In genomic region chr1:177783052-177783451, GRCh38 we compare ENCODE assay signal across 31 cellular contexts.
DNase-seq lines count a peak whose midpoint lies in the region; ATAC-seq, FAIRE-seq and TF ChIP-seq lines count a peak whose summit lies in the region.
"Had no signal": no experiment of that assay in that cellular context is flagged by ENCODE, and none has a peak within 500 bp of the region (broad histone marks: within the 10 kb centered on the region; RNA-seq: fewer than 3 reads in every experiment).

No MANE protein-coding gene starts in this region.

- H3K4me3 ChIP-seq in LNCaP clone FGC (ENCODE audit: low read depth, low read length) (no peak overlapping the region), WERI-Rb-1 (ENCODE audit: low read depth, low read length) (no peak overlapping the region), osteoblast (ENCODE audit: insufficient read depth, low read length) (no peak overlapping the region), kidney (ENCODE audit: low read length in 2 of 2) (no peak overlapping the region)
- H3K4me3 ChIP-seq: heart right ventricle, PC-9, sigmoid colon, SJCRH30, upper lobe of right lung had no signal

- H2AFZ ChIP-seq in osteoblast (ENCODE audit: low read length), result no peak overlapping the region
- H2AFZ ChIP-seq: PC-9 had no signal

- no peak for FAIRE-seq in kidney (lab: Jason Lieb, UNC)
- FAIRE-seq: A204.1, GM12891 had no signal

- no peaks in the 10 kb centered on the region for H3K4me1 Mint-ChIP-seq in activated CD4-positive, alpha-beta T cell treated with anti-CD3 and anti-CD28 coated beads for 36 hours
- H3K4me1 Mint-ChIP-seq: activated CD4-positive, alpha-beta T cell treated with anti-CD3 and anti-CD28 coated beads, Interleukin-2, amount 10 ng/mL, durations not matched to agents 24 days and 14 days; activated naive CD4-positive, alpha-beta T cell treated with anti-CD3 and anti-CD28 coated beads, Interleukin-2, amount 10 ng/mL, durations not matched to agents 7 days and 5 days; B cell; IgD-negative memory B cell; immature natural killer cell; natural killer cell had no signal

- H3K36me3 ChIP-seq in WERI-Rb-1, result no peaks in the 10 kb centered on the region
- no peaks in the 10 kb centered on the region for H3K36me3 ChIP-seq in osteoblast (ENCODE audit: insufficient read depth, low read length)
- no peaks in the 10 kb centered on the region for H3K36me3 ChIP-seq in kidney (ENCODE audit: control insufficient read depth in 1 of 2, insufficient read depth in 2 of 2, low read length in 2 of 2)
- H3K36me3 ChIP-seq: heart right ventricle, sigmoid colon, SJCRH30, upper lobe of right lung had no signal

- H3K79me2 ChIP-seq in osteoblast (ENCODE audit: insufficient read depth, low read length), result no peaks in the 10 kb centered on the region

- peak; percentile 7 for DNase-seq in activated CD4-positive, alpha-beta T cell treated with anti-CD3 and anti-CD28 coated beads for 36 hours
- DNase-seq in activated CD4-positive, alpha-beta T cell treated with anti-CD3 and anti-CD28 coated beads for 4 hours, result no peak
- DNase-seq in LNCaP clone FGC (ENCODE audit: low read depth), result no peak
- DNase-seq in WERI-Rb-1, result peak; percentile 20
- DNase-seq in osteoblast (ENCODE audit: insufficient read length, low spot score, missing footprints), result peak; percentile 22
- no peak for DNase-seq in kidney
- DNase-seq: activated CD4-positive, alpha-beta T cell treated with anti-CD3 and anti-CD28 coated beads, Interleukin-2, amount 10 ng/mL, durations not matched to agents 24 days and 14 days; activated naive CD4-positive, alpha-beta T cell treated with anti-CD3 and anti-CD28 coated beads, Interleukin-2, amount 10 ng/mL, durations not matched to agents 7 days and 5 days; anterior cingulate cortex; Caco-2; central memory CD4-positive, alpha-beta T cell; EL; foreskin fibroblast; heart right ventricle; immature natural killer cell; left ventricle myocardium superior; midbrain; MM.1S; natural killer cell; NCI-H1694 treated with DMSO at 0.1 percent for 48 hours; NCI-H526 treated with DMSO at 0.1 percent for 48 hours; PC-9; sigmoid colon; SJCRH30; upper lobe of right lung had no signal

- POLR2A ChIA-PET in activated CD4-positive, alpha-beta T cell treated with anti-CD3 and anti-CD28 coated beads for 36 hours (lab: Charles Lee), result no interaction called here

- intact Hi-C loops in activated CD4-positive, alpha-beta T cell treated with anti-CD3 and anti-CD28 coated beads for 36 hours (cut with DNase I, micrococcal nuclease), result no loop called here
- intact Hi-C loops in kidney (cut with DNase I), result no loop called here

- H3K36me3 Mint-ChIP-seq in activated CD4-positive, alpha-beta T cell treated with anti-CD3 and anti-CD28 coated beads for 36 hours (ENCODE audit: low read depth), result no peaks in the 10 kb centered on the region
- H3K36me3 Mint-ChIP-seq: activated naive CD4-positive, alpha-beta T cell treated with anti-CD3 and anti-CD28 coated beads, Interleukin-2, amount 10 ng/mL, durations not matched to agents 7 days and 5 days; IgD-negative memory B cell; natural killer cell had no signal

- no peaks in the 10 kb centered on the region for H4K20me1 ChIP-seq in osteoblast (ENCODE audit: insufficient read depth, low read length)

- no peak overlapping the region for H3K27ac Mint-ChIP-seq in activated CD4-positive, alpha-beta T cell treated with anti-CD3 and anti-CD28 coated beads for 36 hours
- H3K27ac Mint-ChIP-seq: activated CD4-positive, alpha-beta T cell treated with anti-CD3 and anti-CD28 coated beads, Interleukin-2, amount 10 ng/mL, durations not matched to agents 24 days and 14 days; activated naive CD4-positive, alpha-beta T cell treated with anti-CD3 and anti-CD28 coated beads, Interleukin-2, amount 10 ng/mL, durations not matched to agents 7 days and 5 days; B cell; IgD-negative memory B cell; immature natural killer cell; natural killer cell had no signal

- H3K4me2 ChIP-seq in osteoblast (ENCODE audit: insufficient read depth, low read length), result no peak overlapping the region
- H3K4me2 ChIP-seq: PC-9 had no signal

- H3K4me1 ChIP-seq in osteoblast (ENCODE audit: insufficient read depth, low read length) (no peaks in the 10 kb centered on the region), kidney (ENCODE audit: control insufficient read depth in 1 of 2, insufficient read depth in 1 of 2, low read depth in 1 of 2, low read length in 2 of 2) (no peaks in the 10 kb centered on the region)
- H3K4me1 ChIP-seq: Caco-2, heart right ventricle, SJCRH30, upper lobe of right lung had no signal

- ATAC-seq in activated CD4-positive, alpha-beta T cell treated with anti-CD3 and anti-CD28 coated beads for 36 hours, result no peak
- no peak for ATAC-seq in HG02938 (IDR thresholded peaks at IDR 0.05; ENCODE audit: unreplicated experiment)
- no peak for ATAC-seq in HG02610 (IDR thresholded peaks at IDR 0.05; ENCODE audit: unreplicated experiment)
- ATAC-seq: heart right ventricle, left ventricle myocardium superior, natural killer cell, upper lobe of right lung had no signal

- H3K9ac ChIP-seq in kidney (ENCODE audit: low read length in 2 of 2), result no peak overlapping the region

- H3K27ac ChIP-seq in WERI-Rb-1, result no peak overlapping the region
- H3K27ac ChIP-seq in osteoblast (ENCODE audit: low read depth, low read length), result no peak overlapping the region
- H3K27ac ChIP-seq in kidney (ENCODE audit: low read depth in 2 of 2, low read length in 2 of 2), result no peak overlapping the region
- H3K27ac ChIP-seq: heart right ventricle, PC-9, sigmoid colon, SJCRH30, upper lobe of right lung had no signal

- TF ChIP-seq CTCF in LNCaP clone FGC (IDR thresholded peaks at IDR 0.05; ENCODE audit: control insufficient read depth, extremely low read depth, insufficient read depth) (0 out of 2 replicates have a peak, but pooled peaks have one; percentile 17), WERI-Rb-1 (IDR thresholded peaks at IDR 0.05; ENCODE audit: low read depth, low read length) (no peak), osteoblast (IDR thresholded peaks at IDR 0.05; ENCODE audit: extremely low read depth, low read depth, low read length) (no peak), kidney (IDR thresholded peaks at IDR 0.05; ENCODE audit: borderline replicate concordance, extremely low read depth, insufficient read depth) (no peak)

- H3K27me3 ChIP-seq in WERI-Rb-1 (ENCODE audit: insufficient read depth, low read depth, severe bottlenecking), result no peaks in the 10 kb centered on the region
- H3K27me3 ChIP-seq in osteoblast (ENCODE audit: insufficient read depth, low read length), result no peaks in the 10 kb centered on the region
- H3K27me3 ChIP-seq: sigmoid colon, upper lobe of right lung had no signal

- peaks cover 4% of the 10 kb centered on the region for H3K27me3 Mint-ChIP-seq in activated CD4-positive, alpha-beta T cell treated with anti-CD3 and anti-CD28 coated beads for 36 hours
- H3K27me3 Mint-ChIP-seq: activated CD4-positive, alpha-beta T cell treated with anti-CD3 and anti-CD28 coated beads, Interleukin-2, amount 10 ng/mL, durations not matched to agents 24 days and 14 days; activated naive CD4-positive, alpha-beta T cell treated with anti-CD3 and anti-CD28 coated beads, Interleukin-2, amount 10 ng/mL, durations not matched to agents 7 days and 5 days; B cell had no signal

- no peak overlapping the region for H3K4me3 Mint-ChIP-seq in activated CD4-positive, alpha-beta T cell treated with anti-CD3 and anti-CD28 coated beads for 36 hours
- H3K4me3 Mint-ChIP-seq: activated CD4-positive, alpha-beta T cell treated with anti-CD3 and anti-CD28 coated beads, Interleukin-2, amount 10 ng/mL, durations not matched to agents 24 days and 14 days; activated naive CD4-positive, alpha-beta T cell treated with anti-CD3 and anti-CD28 coated beads, Interleukin-2, amount 10 ng/mL, durations not matched to agents 7 days and 5 days; B cell; IgD-negative memory B cell; immature natural killer cell; natural killer cell had no signal

- CTCF ChIA-PET in activated CD4-positive, alpha-beta T cell treated with anti-CD3 and anti-CD28 coated beads for 36 hours (lab: Charles Lee), result no interaction called here

- peaks cover 5% of the 10 kb centered on the region for H3K9me3 Mint-ChIP-seq in activated CD4-positive, alpha-beta T cell treated with anti-CD3 and anti-CD28 coated beads for 36 hours (ENCODE audit: low read depth)
- H3K9me3 Mint-ChIP-seq: activated naive CD4-positive, alpha-beta T cell treated with anti-CD3 and anti-CD28 coated beads, Interleukin-2, amount 10 ng/mL, durations not matched to agents 7 days and 5 days had no signal

- H3K9me3 ChIP-seq in WERI-Rb-1 (ENCODE audit: severe bottlenecking), result no peaks in the 10 kb centered on the region
- no peaks in the 10 kb centered on the region for H3K9me3 ChIP-seq in osteoblast (ENCODE audit: low read depth, low read length)
- no peaks in the 10 kb centered on the region for H3K9me3 ChIP-seq in kidney (ENCODE audit: control insufficient read depth in 1 of 2, low read length in 2 of 2)
- H3K9me3 ChIP-seq: Caco-2, heart right ventricle, sigmoid colon, SJCRH30, upper lobe of right lung had no signal

Comparison
In these comparisons a context has a peak if more than half of its experiments do, and no peak if none do; other contexts are left out.
1. DNase-seq: peak in activated CD4-positive, alpha-beta T cell treated with anti-CD3 and anti-CD28 coated beads for 36 hours (single experiment), WERI-Rb-1 (single experiment) and osteoblast (single experiment); none in activated CD4-positive, alpha-beta T cell treated with anti-CD3 and anti-CD28 coated beads for 4 hours (0 of 2), LNCaP clone FGC (single experiment) and kidney (single experiment).